In genomic region chr1:2108877-2109580, GRCh38 we compare ENCODE assay signal across 13 cellular contexts.
"Had no signal": no experiment of that assay in that cellular context is flagged by ENCODE, and none has a peak within 500 bp of the region (broad histone marks: within the 10 kb centered on the region; RNA-seq: fewer than 3 reads in every experiment).

No MANE protein-coding gene starts in this region.

- DNase-seq: activated CD4-positive, alpha-beta T cell treated with anti-CD3 and anti-CD28 coated beads, Interleukin-2, amount 10 ng/mL, durations not matched to agents 24 days and 14 days; activated CD4-positive, CD25-positive, alpha-beta regulatory T cell; activated CD8-positive, alpha-beta memory T cell treated with anti-CD3 and anti-CD28 coated beads, Interleukin-2, amount 50 U/mL, for 48 hours; activated gamma-delta T cell treated with Interleukin-2 at 50 U/mL for 16 hours; activated naive CD8-positive, alpha-beta T cell treated with anti-CD3 and anti-CD28 coated beads for 36 hours; activated T-cell treated with anti-CD3 and anti-CD28 coated beads, Interleukin-2, amount 50 U/mL, for 72 hours; body of pancreas; effector memory CD4-positive, alpha-beta T cell; foreskin keratinocyte; kidney glomerular epithelial cell; stimulated activated CD4-positive, alpha-beta T cell treated with anti-CD3 and anti-CD28 coated beads, Interleukin-15, amount 100 ng/mL, for 24 hours; stimulated activated CD4-positive, alpha-beta T cell treated with anti-CD3 and anti-CD28 coated beads, Interleukin-4, amount 100 ng/mL, for 1 hour; stimulated activated naive CD4-positive, alpha-beta T cell treated with Interleukin-2 at 50 U/mL for 16 hours had no signal

- ATAC-seq: activated T-cell treated with anti-CD3 and anti-CD28 coated beads, Interleukin-2, amount 50 U/mL, for 72 hours; body of pancreas; foreskin keratinocyte had no signal

- H3K9me3 Mint-ChIP-seq: activated CD4-positive, alpha-beta T cell treated with anti-CD3 and anti-CD28 coated beads, Interleukin-2, amount 10 ng/mL, durations not matched to agents 24 days and 14 days; activated naive CD8-positive, alpha-beta T cell treated with anti-CD3 and anti-CD28 coated beads for 36 hours; activated T-cell treated with anti-CD3 and anti-CD28 coated beads, Interleukin-2, amount 50 U/mL, for 72 hours had no signal

- H3K4me1 Mint-ChIP-seq: activated CD4-positive, alpha-beta T cell treated with anti-CD3 and anti-CD28 coated beads, Interleukin-2, amount 10 ng/mL, durations not matched to agents 24 days and 14 days; activated naive CD8-positive, alpha-beta T cell treated with anti-CD3 and anti-CD28 coated beads for 36 hours had no signal

- H3K4me3 Mint-ChIP-seq: activated CD4-positive, alpha-beta T cell treated with anti-CD3 and anti-CD28 coated beads, Interleukin-2, amount 10 ng/mL, durations not matched to agents 24 days and 14 days; activated naive CD8-positive, alpha-beta T cell treated with anti-CD3 and anti-CD28 coated beads for 36 hours; activated T-cell treated with anti-CD3 and anti-CD28 coated beads, Interleukin-2, amount 50 U/mL, for 72 hours had no signal

- H3K27ac Mint-ChIP-seq: activated CD4-positive, alpha-beta T cell treated with anti-CD3 and anti-CD28 coated beads, Interleukin-2, amount 10 ng/mL, durations not matched to agents 24 days and 14 days; activated naive CD8-positive, alpha-beta T cell treated with anti-CD3 and anti-CD28 coated beads for 36 hours; activated T-cell treated with anti-CD3 and anti-CD28 coated beads, Interleukin-2, amount 50 U/mL, for 72 hours had no signal

- H3K36me3 Mint-ChIP-seq: activated naive CD8-positive, alpha-beta T cell treated with anti-CD3 and anti-CD28 coated beads for 36 hours had no signal

- H3K27me3 Mint-ChIP-seq: activated CD4-positive, alpha-beta T cell treated with anti-CD3 and anti-CD28 coated beads, Interleukin-2, amount 10 ng/mL, durations not matched to agents 24 days and 14 days; activated naive CD8-positive, alpha-beta T cell treated with anti-CD3 and anti-CD28 coated beads for 36 hours had no signal
